Comparison of ENCODE assay signal across 10 cellular contexts in the genomic region with DNA sequence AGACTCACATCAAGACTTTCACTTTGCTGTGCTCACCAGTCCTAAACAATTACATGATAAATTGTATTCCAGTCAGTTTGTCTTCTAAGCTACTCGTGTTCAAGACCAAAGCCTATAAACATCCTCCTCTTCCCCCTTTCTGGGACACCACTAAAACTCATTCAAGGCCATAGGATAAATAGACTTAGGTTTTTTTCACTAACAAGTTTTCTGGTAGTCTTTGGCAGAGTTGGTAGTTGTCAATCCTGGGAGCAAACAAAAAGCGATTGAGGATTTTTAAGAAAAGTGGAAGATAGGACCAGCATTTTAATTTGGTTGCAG.
"Had no signal": no experiment of that assay in that cellular context is flagged by ENCODE, and none has a peak within 500 bp of the region (broad histone marks: within the 10 kb centered on the region; RNA-seq: fewer than 3 reads in every experiment).

No MANE protein-coding gene starts in this region.

- H3K27ac ChIP-seq: adrenal gland, ovary, tibial artery, vagina had no signal

- H3K4me1 ChIP-seq: adrenal gland, tibial artery, vagina had no signal

- H3K9me3 ChIP-seq: adrenal gland, ovary, tibial artery, vagina had no signal

- H3K36me3 ChIP-seq: adrenal gland, ovary, tibial artery, vagina had no signal

- DNase-seq: activated naive CD4-positive, alpha-beta T cell treated with anti-CD3 and anti-CD28 coated beads, Interleukin-2, amount 50 U/mL, for 16 hours; activated T-cell treated with anti-CD3 and anti-CD28 coated beads, Interleukin-2, amount 50 U/mL, for 1 hour; adrenal gland; cortex of kidney; effector memory CD4-positive, alpha-beta T cell; erythroblast; ovary; tibial artery had no signal

- H3K4me3 ChIP-seq: adrenal gland, ovary, tibial artery, vagina had no signal

- H3K27me3 ChIP-seq: adrenal gland, ovary, tibial artery, vagina had no signal

- ATAC-seq: stimulated activated effector memory CD8-positive, alpha-beta T cell treated with anti-CD3 and anti-CD28 coated beads, Interleukin-12 subunit alpha, Interleukin-12 subunit beta, amount 100 ng/mL, for 72 hours had no signal
